Comparison of ENCODE assay signal across 32 cellular contexts in the genomic region with DNA sequence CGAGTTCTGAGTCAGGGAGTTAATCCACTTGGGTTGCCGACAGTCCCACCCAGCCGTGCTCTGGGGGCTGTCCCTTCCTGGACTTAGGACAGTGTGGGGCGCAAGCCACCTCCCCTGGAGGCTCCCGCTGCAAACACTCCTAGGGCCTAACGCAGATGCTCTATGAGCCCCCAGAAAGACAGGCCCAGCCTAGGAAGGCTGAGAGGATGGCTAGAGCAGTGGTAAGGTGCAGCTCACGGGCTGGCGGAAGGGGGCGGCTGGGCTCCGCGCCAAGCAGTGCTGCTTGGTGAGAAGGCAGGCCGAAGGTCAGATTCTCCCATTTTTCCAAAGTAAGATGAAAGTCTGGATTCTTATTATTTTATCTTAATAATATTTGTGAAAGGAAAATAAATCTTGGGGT.
DNase-seq lines count a peak whose midpoint lies in the region; ATAC-seq and TF ChIP-seq lines count a peak whose summit lies in the region.
"Had no signal": no experiment of that assay in that cellular context is flagged by ENCODE, and none has a peak within 500 bp of the region (broad histone marks: within the 10 kb centered on the region; RNA-seq: fewer than 3 reads in every experiment).

No MANE protein-coding gene starts in this region.

- H3K36me3 Mint-ChIP-seq in Caco-2 (ENCODE audit: insufficient read depth, unreplicated experiment) (peaks cover 13% of the 10 kb centered on the region), WTC11 (peaks cover 10% of the 10 kb centered on the region), glutamatergic neuron (ENCODE audit: unreplicated experiment) (peaks cover 8% of the 10 kb centered on the region)
- H3K36me3 Mint-ChIP-seq: activated CD4-positive, alpha-beta memory T cell treated with anti-CD3 and anti-CD28 coated beads for 36 hours; CD4-positive, CD25-positive, alpha-beta regulatory T cell had no signal

- DNase-seq in Caco-2 (no peak), WTC11 (ENCODE audit: low spot score) (no peak), glutamatergic neuron (no peak), prostate gland (ENCODE audit: low spot score) (no peak), SW480 (ENCODE audit: low spot score) (no peak), adrenal gland (no peak), hepatic stellate cell (ENCODE audit: low spot score) (no peak)
- DNase-seq: activated CD4-positive, alpha-beta memory T cell treated with anti-CD3 and anti-CD28 coated beads for 36 hours; activated naive CD4-positive, alpha-beta T cell treated with Interleukin-2 at 50 U/mL for 16 hours; activated T-cell treated with anti-CD3 and anti-CD28 coated beads, Interleukin-2, amount 50 U/mL, for 72 hours; AML-193; CD4-positive, CD25-positive, alpha-beta regulatory T cell; DMS79 treated with DMSO at 0.1 percent for 48 hours; effector memory CD4-positive, alpha-beta T cell; erythroblast; KBM-7; NCI-H1105 treated with DMSO at 0.1 percent for 48 hours; NCI-H2029; pancreas; PC-3; stimulated activated CD8-positive, alpha-beta memory T cell treated with anti-CD3 and anti-CD28 coated beads, Interleukin-4, amount 100 ng/mL, for 48 hours; T-helper 17 cell; testis had no signal

- H3K9me3 ChIP-seq in Caco-2 (no peaks in the 10 kb centered on the region), prostate gland (no peaks in the 10 kb centered on the region), adrenal gland (replicated peaks in 1 of 3) (no peaks in the 10 kb centered on the region)
- H3K9me3 ChIP-seq: A549, pancreas, right lobe of liver, testis had no signal

- H3K4me3 ChIP-seq in Caco-2 (ENCODE audit: low read depth, low read length) (no peak overlapping the region), prostate gland (no peak overlapping the region), adrenal gland (no peak overlapping the region)
- H3K4me3 ChIP-seq: A549, lung, pancreas, right lobe of liver, testis had no signal

- peaks cover 54% of the 10 kb centered on the region for H3K4me1 ChIP-seq in Caco-2
- H3K4me1 ChIP-seq in prostate gland (replicated peaks), result peaks cover 4% of the 10 kb centered on the region
- peaks cover 6 to 16% of the 10 kb centered on the region in 2 donors for H3K4me1 ChIP-seq in adrenal gland (replicated peaks in 1 of 2)

- POLR2A ChIA-PET in Caco-2 (lab: Charles Lee), result no interaction called here
- POLR2A ChIA-PET in WTC11 (lab: Charles Lee), result interaction anchor here (0.7 kb wide), 1 partner anchor 22 kb away, joined by 6 read pairs; no protein-coding TSS in a partner anchor

- ATAC-seq in WTC11 (peak; percentile 22), GM18867 (IDR thresholded peaks at IDR 0.05; ENCODE audit: unreplicated experiment) (no peak)
- ATAC-seq: A549; activated CD4-positive, CD25-positive, alpha-beta regulatory T cell treated with anti-CD3 and anti-CD28 coated beads, Interleukin-2, amount 50 U/mL, for 24 hours; activated T-cell treated with anti-CD3 and anti-CD28 coated beads, Interleukin-2, amount 50 U/mL, for 72 hours; pancreas; PC-3; right lobe of liver; Right ventricle myocardium inferior; SK-N-SH treated with all-trans-retinoic acid at 6 μM for 48 hours; T-helper 17 cell had no signal

- H3K36me3 ChIP-seq in Caco-2 (ENCODE audit: control insufficient read depth, insufficient read depth, low read length), result no peaks in the 10 kb centered on the region
- H3K36me3 ChIP-seq in prostate gland, result no peaks in the 10 kb centered on the region
- no peaks in the 10 kb centered on the region for H3K36me3 ChIP-seq in adrenal gland (replicated peaks in 1 of 2)
- H3K36me3 ChIP-seq: pancreas, right lobe of liver had no signal

- peaks cover 38% of the 10 kb centered on the region for H3K4me1 Mint-ChIP-seq in Caco-2 (ENCODE audit: low read depth, unreplicated experiment)
- H3K4me1 Mint-ChIP-seq in WTC11, result peaks cover 53% of the 10 kb centered on the region
- peaks cover 11% of the 10 kb centered on the region for H3K4me1 Mint-ChIP-seq in glutamatergic neuron (ENCODE audit: low read depth, unreplicated experiment)
- H3K4me1 Mint-ChIP-seq: CD4-positive, CD25-positive, alpha-beta regulatory T cell had no signal

- TF ChIP-seq CTCF in Caco-2 (IDR thresholded peaks at IDR 0.05; ENCODE audit: insufficient read depth in 1 of 2, low read depth in 1 of 2, low read length in 1 of 2, severe bottlenecking in 1 of 2, unreplicated experiment in 1 of 2) (no peak), WTC11 (IDR thresholded peaks at IDR 0.05) (no peak), glutamatergic neuron (IDR thresholded peaks at IDR 0.05; ENCODE audit: partially characterized antibody, unreplicated experiment) (no peak), prostate gland (IDR thresholded peaks at IDR 0.05) (no peak), adrenal gland (IDR thresholded peaks at IDR 0.05) (no peak)

- H3K9me3 Mint-ChIP-seq in Caco-2 (ENCODE audit: unreplicated experiment) (peaks cover 13% of the 10 kb centered on the region), WTC11 (peaks cover 16% of the 10 kb centered on the region), glutamatergic neuron (ENCODE audit: unreplicated experiment) (peaks cover 11% of the 10 kb centered on the region)
- H3K9me3 Mint-ChIP-seq: activated CD4-positive, alpha-beta memory T cell treated with anti-CD3 and anti-CD28 coated beads for 36 hours; activated T-cell treated with anti-CD3 and anti-CD28 coated beads, Interleukin-2, amount 50 U/mL, for 72 hours; nephron; stimulated activated naive CD8-positive, alpha-beta T cell treated with anti-CD3 and anti-CD28 coated beads, Interleukin-15, Interleukin-2, amounts not matched to agents 100 ng/mL and 50 ng/mL, for 24 hours had no signal

- no TSS peak for BruUV-seq in Caco-2 (replicated peaks; lab: Mats Ljungman, UMichigan)

- TF ChIP-seq POLR2A in prostate gland (IDR thresholded peaks at IDR 0.05) (no peak), adrenal gland (IDR thresholded peaks at IDR 0.05) (no peak)

- H3K27me3 Mint-ChIP-seq in Caco-2 (ENCODE audit: insufficient read depth, unreplicated experiment) (no peaks in the 10 kb centered on the region), WTC11 (ENCODE audit: low read depth) (peaks cover 10% of the 10 kb centered on the region), glutamatergic neuron (ENCODE audit: unreplicated experiment) (peaks cover 13% of the 10 kb centered on the region)

- H3K27ac Mint-ChIP-seq in Caco-2 (ENCODE audit: unreplicated experiment) (peak overlapping the region; percentile 40), WTC11 (no peak overlapping the region), glutamatergic neuron (ENCODE audit: unreplicated experiment) (peak overlapping the region; percentile 62)
- H3K27ac Mint-ChIP-seq: activated CD4-positive, alpha-beta memory T cell treated with anti-CD3 and anti-CD28 coated beads for 36 hours; activated T-cell treated with anti-CD3 and anti-CD28 coated beads, Interleukin-2, amount 50 U/mL, for 72 hours; CD4-positive, CD25-positive, alpha-beta regulatory T cell; stimulated activated naive CD8-positive, alpha-beta T cell treated with anti-CD3 and anti-CD28 coated beads, Interleukin-15, Interleukin-2, amounts not matched to agents 100 ng/mL and 50 ng/mL, for 24 hours; T-helper 17 cell had no signal

- no peak overlapping the region for H3K4me3 Mint-ChIP-seq in Caco-2 (ENCODE audit: unreplicated experiment)
- H3K4me3 Mint-ChIP-seq in WTC11, result no peak overlapping the region
- no peak overlapping the region for H3K4me3 Mint-ChIP-seq in glutamatergic neuron (ENCODE audit: unreplicated experiment)
- H3K4me3 Mint-ChIP-seq: activated CD4-positive, alpha-beta memory T cell treated with anti-CD3 and anti-CD28 coated beads for 36 hours; activated T-cell treated with anti-CD3 and anti-CD28 coated beads, Interleukin-2, amount 50 U/mL, for 72 hours; CD4-positive, CD25-positive, alpha-beta regulatory T cell; nephron; stimulated activated naive CD8-positive, alpha-beta T cell treated with anti-CD3 and anti-CD28 coated beads, Interleukin-15, Interleukin-2, amounts not matched to agents 100 ng/mL and 50 ng/mL, for 24 hours; T-helper 17 cell had no signal

- CTCF ChIA-PET in Caco-2 (lab: Charles Lee), result no interaction called here
- CTCF ChIA-PET in WTC11 (lab: Charles Lee), result interaction anchor here (0.5 to 3.3 kb wide), 4 partner anchors 22 to 106 kb away, joined by 3 to 14 read pairs (median 3); no protein-coding TSS in a partner anchor

- H3K27ac ChIP-seq in prostate gland (peak overlapping the region; percentile 41 to 73), adrenal gland (peak overlapping the region in 1 of 5 donors; percentile 29)
- H3K27ac ChIP-seq: A549, pancreas, testis had no signal

- intact Hi-C loops in Caco-2 (cut with micrococcal nuclease; ENCODE audit: unreplicated experiment) (loop anchor here (10.0 kb wide), 1 partner anchor 210 kb away; the partner anchor contains the start of gene ZXDC), prostate gland (cut with DNase I) (loop anchor here (5.0 kb wide), 1 partner anchor 207 kb away; no protein-coding TSS in a partner anchor), adrenal gland (cut with DNase I) (loop anchor here in 1 of 2 donors (5.0 kb wide), 1 partner anchor 127 kb away; the partner anchor contains the start of gene CFAP100)

- 78% methylated on average over 12 of the region's 12 CpGs for WGBS in prostate gland
- 77 to 83% (median 79%) methylated on average over 12 of the region's 12 CpGs for WGBS in adrenal gland, 4 donors

- H3K27me3 ChIP-seq in Caco-2 (replicated peaks; ENCODE audit: control insufficient read depth, insufficient read depth, low read length) (no peaks in the 10 kb centered on the region), prostate gland (replicated peaks; ENCODE audit: insufficient read depth) (no peaks in the 10 kb centered on the region), adrenal gland (no peaks in the 10 kb centered on the region)
- H3K27me3 ChIP-seq: pancreas, right lobe of liver, testis had no signal

TF ChIP-seq in WTC11, 78 proteins besides CTCF, POLR2A, EP300 and RAD21 (continues in another document):
- TF ChIP-seq SOX15 (CRISPR knock-in tag; IDR thresholded peaks at IDR 0.05), result no peak
- no peak for TF ChIP-seq ZBTB21 (CRISPR knock-in tag; IDR thresholded peaks at IDR 0.05; ENCODE audit: borderline replicate concordance)
- no peak for TF ChIP-seq ZNF219 (CRISPR knock-in tag; IDR thresholded peaks at IDR 0.05; ENCODE audit: borderline replicate concordance)
- TF ChIP-seq, protein P1, sequence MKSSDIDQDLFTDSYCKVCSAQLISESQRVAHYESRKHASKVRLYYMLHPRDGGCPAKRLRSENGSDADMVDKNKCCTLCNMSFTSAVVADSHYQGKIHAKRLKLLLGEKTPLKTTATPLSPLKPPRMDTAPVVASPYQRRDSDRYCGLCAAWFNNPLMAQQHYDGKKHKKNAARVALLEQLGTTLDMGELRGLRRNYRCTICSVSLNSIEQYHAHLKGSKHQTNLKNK (CRISPR knock-in tag; IDR thresholded peaks at IDR 0.05), result no peak
- no peak for TF ChIP-seq ATF1 (CRISPR knock-in tag; IDR thresholded peaks at IDR 0.05)
- no peak for TF ChIP-seq MXD4 (CRISPR knock-in tag; IDR thresholded peaks at IDR 0.05; ENCODE audit: borderline replicate concordance)
